18 cellular contexts compared by ENCODE assay signal in genomic region chr22:32717337-32718240, GRCh38.
A peak's percentile ranks its signal among the peaks of the same experiment; 100 is the strongest.
DNase-seq lines count a peak whose midpoint lies in the region; ATAC-seq, FAIRE-seq and TF ChIP-seq lines count a peak whose summit lies in the region.
"Had no signal": no experiment of that assay in that cellular context is flagged by ENCODE, and none has a peak within 500 bp of the region (broad histone marks: within the 10 kb centered on the region; RNA-seq: fewer than 3 reads in every experiment).

No MANE protein-coding gene starts in this region.

- ATAC-seq in left cardiac atrium: peak; percentile 56 to 77

- 75 to 86% (median 84%) methylated on average over 12 of the region's 12 CpGs for WGBS in small intestine, 3 donors

- no peak overlapping the region for H3K4me2 ChIP-seq in osteoblast (ENCODE audit: insufficient read depth, low read length)
- H3K4me2 ChIP-seq: BLaER1 treated with 17β-estradiol and CSF1 and Interleukin-3, amounts not matched to agents 10 nM and 100 nM had no signal

- no peak for DNase-seq in chondrocyte (ENCODE audit: low spot score)
- DNase-seq in left cardiac atrium: no peak
- peak; percentile 69 for DNase-seq in osteoblast (ENCODE audit: insufficient read length, low spot score, missing footprints)
- DNase-seq in vagina (ENCODE audit: extremely low spot score in 2 of 2): peak in 1 of 2 donors; percentile 95
- no peak for DNase-seq in OCI-M2 (lab: John Stamatoyannopoulos, UW; ENCODE audit: unreplicated experiment)
- no peak for DNase-seq in small intestine
- DNase-seq in NCI-H187 treated with DMSO at 0.1 percent for 48 hours (lab: John Stamatoyannopoulos, UW): no peak
- DNase-seq in foreskin fibroblast: no peak
- DNase-seq: activated B cell treated with CpG ODN at 0.5 μM for 24 hours, GOT3, kidney, NCI-H2081, NCI-H526 treated with DMSO at 0.1 percent for 48 hours had no signal

- H3K36me3 ChIP-seq in osteoblast (ENCODE audit: insufficient read depth, low read length): no peaks in the 10 kb centered on the region
- H3K36me3 ChIP-seq in vagina: no peaks in the 10 kb centered on the region
- no peaks in the 10 kb centered on the region for H3K36me3 ChIP-seq in small intestine (ENCODE audit: control insufficient read depth in 2 of 2, insufficient read depth in 2 of 2, low read length in 2 of 2)
- H3K36me3 ChIP-seq: BLaER1 treated with 17β-estradiol and CSF1 and Interleukin-3, amounts not matched to agents 10 nM and 100 nM; SJSA1; thoracic aorta had no signal

- H3K4me1 Mint-ChIP-seq in chondrocyte (ENCODE audit: low read depth): peaks cover 60% of the 10 kb centered on the region
- H3K4me1 Mint-ChIP-seq: activated B cell treated with CpG ODN at 0.5 μM for 24 hours had no signal

- H2AFZ ChIP-seq in osteoblast (ENCODE audit: low read length): peak overlapping the region; percentile 12

- no peaks in the 10 kb centered on the region for H3K79me2 ChIP-seq in osteoblast (ENCODE audit: insufficient read depth, low read length)

- H3K27ac ChIP-seq in osteoblast (ENCODE audit: low read depth, low read length) (no peak overlapping the region), vagina (peak overlapping the region; percentile 72), small intestine (ENCODE audit: low read depth in 1 of 2, low read length in 1 of 2) (no peak overlapping the region)
- H3K27ac ChIP-seq: BLaER1 treated with 17β-estradiol and CSF1 and Interleukin-3, amounts not matched to agents 10 nM and 100 nM; SJSA1 had no signal

- no peaks in the 10 kb centered on the region for H3K36me3 Mint-ChIP-seq in chondrocyte (ENCODE audit: low read depth)

- H3K4me3 Mint-ChIP-seq in chondrocyte (ENCODE audit: unreplicated experiment): no peak overlapping the region
- H3K4me3 Mint-ChIP-seq: activated B cell treated with CpG ODN at 0.5 μM for 24 hours; T-helper 2 cell treated with Interferon-gamma antibody and Interleukin-4, amounts not matched to agents 5 μg/mL and 100 μg/mL, for 36 hours had no signal

- H3K4me3 ChIP-seq in osteoblast (ENCODE audit: insufficient read depth, low read length) (no peak overlapping the region), vagina (no peak overlapping the region), small intestine (ENCODE audit: low read depth in 1 of 2, low read length in 2 of 2) (no peak overlapping the region), foreskin fibroblast (ENCODE audit: low read depth in 1 of 2, low read length in 2 of 2) (no peak overlapping the region)
- H3K4me3 ChIP-seq: BLaER1 treated with 17β-estradiol and CSF1 and Interleukin-3, amounts not matched to agents 10 nM and 100 nM; SJSA1; thoracic aorta had no signal

- FAIRE-seq in small intestine (lab: Jason Lieb, UNC): no peak
- FAIRE-seq: endothelial cell of umbilical vein, kidney had no signal

- no peaks in the 10 kb centered on the region for H4K20me1 ChIP-seq in osteoblast (ENCODE audit: insufficient read depth, low read length)
- H4K20me1 ChIP-seq: BLaER1 treated with 17β-estradiol and CSF1 and Interleukin-3, amounts not matched to agents 10 nM and 100 nM had no signal

- intact Hi-C loops in left cardiac atrium (cut with DNase I): no loop called here
- intact Hi-C loops in vagina (cut with DNase I): no loop called here

- peaks cover 4% of the 10 kb centered on the region for H3K9me3 Mint-ChIP-seq in chondrocyte (ENCODE audit: low read depth)
- H3K9me3 Mint-ChIP-seq: activated B cell treated with CpG ODN at 0.5 μM for 24 hours; T-helper 2 cell treated with Interferon-gamma antibody and Interleukin-4, amounts not matched to agents 5 μg/mL and 100 μg/mL, for 36 hours had no signal

- H3K4me1 ChIP-seq in osteoblast (ENCODE audit: insufficient read depth, low read length) (peaks cover 35% of the 10 kb centered on the region), vagina (peaks cover 33% of the 10 kb centered on the region), small intestine (ENCODE audit: control insufficient read depth in 2 of 2, insufficient read depth in 1 of 2, low read depth in 1 of 2, low read length in 1 of 2) (no peaks in the 10 kb centered on the region)
- H3K4me1 ChIP-seq: SJSA1 had no signal

- no peak for TF ChIP-seq POLR2A in vagina (IDR thresholded peaks at IDR 0.05)

- H3K9me3 ChIP-seq in osteoblast (ENCODE audit: low read depth, low read length) (no peaks in the 10 kb centered on the region), vagina (no peaks in the 10 kb centered on the region), small intestine (ENCODE audit: control insufficient read depth, low read depth) (no peaks in the 10 kb centered on the region)
- H3K9me3 ChIP-seq: BLaER1 treated with 17β-estradiol and CSF1 and Interleukin-3, amounts not matched to agents 10 nM and 100 nM; SJSA1; thoracic aorta had no signal

- peaks cover 2% of the 10 kb centered on the region for H3K27me3 Mint-ChIP-seq in chondrocyte (ENCODE audit: low read depth)

- H3K27me3 ChIP-seq in osteoblast (ENCODE audit: insufficient read depth, low read length): no peaks in the 10 kb centered on the region
- no peaks in the 10 kb centered on the region for H3K27me3 ChIP-seq in vagina
- H3K27me3 ChIP-seq in small intestine (ENCODE audit: control insufficient read depth in 2 of 2, insufficient read depth in 2 of 2, low read length in 2 of 2): no peaks in the 10 kb centered on the region
- H3K27me3 ChIP-seq: SJSA1 had no signal

- TF ChIP-seq CTCF in chondrocyte (IDR thresholded peaks at IDR 0.05): no peak
- no peak for TF ChIP-seq CTCF in osteoblast (IDR thresholded peaks at IDR 0.05; ENCODE audit: extremely low read depth, low read depth, low read length)
- TF ChIP-seq CTCF in vagina (IDR thresholded peaks at IDR 0.05): no peak
- TF ChIP-seq CTCF in foreskin fibroblast (IDR thresholded peaks at IDR 0.05; ENCODE audit: low read depth, low read length): no peak

- peak overlapping the region; percentile 4 for H3K27ac Mint-ChIP-seq in chondrocyte (ENCODE audit: unreplicated experiment)
- H3K27ac Mint-ChIP-seq: activated B cell treated with CpG ODN at 0.5 μM for 24 hours; T-helper 2 cell treated with Interferon-gamma antibody and Interleukin-4, amounts not matched to agents 5 μg/mL and 100 μg/mL, for 36 hours had no signal
